ENCODE assay signal across 8 cellular contexts in genomic region chr17:27544350-27545131, GRCh38.
DNase-seq lines count a peak whose midpoint lies in the region; ATAC-seq and TF ChIP-seq lines count a peak whose summit lies in the region.

No MANE protein-coding gene starts in this region.

- 55 to 70% methylated on average over 10 of the region's 10 CpGs for WGBS in body of pancreas, 2 donors
- WGBS in suprapubic skin: 76% methylated on average over 10 of the region's 10 CpGs
- WGBS in upper lobe of left lung, 2 donors: 67 to 75% methylated on average over 10 of the region's 10 CpGs

- TF ChIP-seq CTCF in RWPE1 (conservative IDR thresholded peaks at IDR 0.05; ENCODE audit: low read depth): no peak
- TF ChIP-seq CTCF in body of pancreas (IDR thresholded peaks at IDR 0.05): no peak
- no peak for TF ChIP-seq CTCF in suprapubic skin (IDR thresholded peaks at IDR 0.05)
- no peak for TF ChIP-seq CTCF in upper lobe of left lung (IDR thresholded peaks at IDR 0.05)

- H3K27ac ChIP-seq in RWPE1 (0 out of 2 replicates have a peak overlapping the region, but pooled peaks have one; percentile 21), body of pancreas (peak overlapping the region; percentile 87 to 98 (median 96)), suprapubic skin (no peak overlapping the region), upper lobe of left lung (peak overlapping the region in 1 of 4 donors; percentile 16)

- H3K4me3 ChIP-seq in body of pancreas: no peak overlapping the region
- H3K4me3 ChIP-seq in suprapubic skin: no peak overlapping the region
- H3K4me3 ChIP-seq in upper lobe of left lung: no peak overlapping the region

- H3K36me3 ChIP-seq in body of pancreas (replicated peaks in 1 of 2; ENCODE audit: insufficient read depth in 1 of 2, low read depth in 2 of 2): no peaks in the 10 kb centered on the region
- H3K36me3 ChIP-seq in suprapubic skin: no peaks in the 10 kb centered on the region
- no peaks in the 10 kb centered on the region for H3K36me3 ChIP-seq in upper lobe of left lung

- peak; percentile 79 for ATAC-seq in GM19025 (IDR thresholded peaks at IDR 0.05; ENCODE audit: low read depth, unreplicated experiment)
- ATAC-seq in HG02973 (IDR thresholded peaks at IDR 0.05; ENCODE audit: unreplicated experiment): peak; percentile 78
- ATAC-seq in body of pancreas: no peak
- ATAC-seq in upper lobe of left lung (ENCODE audit: low FRiP score in 2 of 2): no peak

- H3K27me3 ChIP-seq in body of pancreas (no peaks in the 10 kb centered on the region), suprapubic skin (no peaks in the 10 kb centered on the region), upper lobe of left lung (no peaks in the 10 kb centered on the region)

- peaks cover 97% of the 10 kb centered on the region for H3K4me1 ChIP-seq in body of pancreas
- peaks cover 37% of the 10 kb centered on the region for H3K4me1 ChIP-seq in suprapubic skin
- H3K4me1 ChIP-seq in upper lobe of left lung: peaks cover 37 to 47% (median 42%) of the 10 kb centered on the region in 4 donors

- no peaks in the 10 kb centered on the region for H3K9me3 ChIP-seq in body of pancreas
- no peaks in the 10 kb centered on the region for H3K9me3 ChIP-seq in suprapubic skin
- no peaks in the 10 kb centered on the region for H3K9me3 ChIP-seq in upper lobe of left lung

- CTCF ChIA-PET in RWPE1 (lab: Yijun Ruan, JAX): no interaction called here

- POLR2A ChIA-PET in RWPE1 (lab: Yijun Ruan, JAX; ENCODE audit: low non-redundant PET): no interaction called here

- intact Hi-C loops in body of pancreas (cut with DNase I): no loop called here

- DNase-seq in RWPE1 (ENCODE audit: low spot score) (no peak), body of pancreas (no peak), suprapubic skin (ENCODE audit: low spot score in 2 of 2) (no peak), T-helper 9 cell (no peak), NCI-H2081 (lab: John Stamatoyannopoulos, UW) (no peak), upper lobe of left lung (no peak)

- no peak for TF ChIP-seq POLR2A in body of pancreas (IDR thresholded peaks at IDR 0.05)
- no peak for TF ChIP-seq POLR2A in suprapubic skin (IDR thresholded peaks at IDR 0.05)
- TF ChIP-seq POLR2A in upper lobe of left lung (IDR thresholded peaks at IDR 0.05): no peak

- no peak for TF ChIP-seq EP300 in suprapubic skin (IDR thresholded peaks at IDR 0.05)
- no peak for TF ChIP-seq EP300 in upper lobe of left lung (IDR thresholded peaks at IDR 0.05)

Comparison
In these comparisons a context has a peak if more than half of its experiments do, and no peak if none do; other contexts are left out.
1. ATAC-seq: peak in GM19025 (single experiment) and HG02973 (single experiment); none in body of pancreas (single experiment) and upper lobe of left lung (0 of 2).